2 cellular contexts compared by ENCODE assay signal in the genomic region with DNA sequence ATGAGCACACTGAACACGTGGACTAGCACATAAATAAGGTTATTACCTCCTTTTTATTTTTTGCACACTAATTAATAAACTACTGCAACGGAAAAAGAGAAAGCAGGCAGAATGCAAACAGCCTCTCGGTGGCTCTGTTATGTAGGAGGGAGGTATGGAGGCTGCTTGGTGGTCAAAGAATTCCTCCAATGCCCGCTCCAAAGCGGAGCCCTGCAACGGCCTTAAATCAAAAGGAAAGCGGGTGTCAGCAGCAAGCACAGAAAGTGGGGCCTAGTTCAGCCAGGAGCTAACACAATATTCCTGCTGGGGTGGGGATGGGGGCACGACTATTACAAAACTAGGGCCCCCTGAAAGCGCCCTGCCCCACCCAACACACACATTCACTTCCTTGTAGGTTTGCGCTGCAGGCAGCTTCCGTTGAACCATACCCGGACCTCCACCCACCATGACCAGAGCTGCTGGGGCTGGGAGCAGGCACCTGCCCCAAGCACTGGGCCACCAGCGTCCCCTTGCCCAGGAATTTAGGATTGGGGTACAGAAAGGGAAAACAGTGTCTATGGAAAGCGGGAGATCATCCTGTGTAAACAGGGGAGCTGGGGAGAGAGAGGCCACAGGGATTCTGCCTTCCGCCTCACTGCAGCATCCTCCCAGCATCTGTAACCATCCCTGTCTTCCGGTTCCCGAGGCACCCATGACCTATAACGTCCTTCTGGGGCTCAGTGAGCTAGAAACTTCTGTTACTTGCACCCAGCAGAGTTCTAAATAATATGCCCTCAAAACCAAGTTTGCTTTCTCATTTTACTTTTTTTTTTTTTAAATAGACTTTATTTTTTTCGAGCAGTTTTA.
TF ChIP-seq lines count a peak whose summit lies in the region.

No MANE protein-coding gene starts in this region.

TF ChIP-seq in HEK293T, 16 proteins besides CTCF, POLR2A, EP300 and RAD21 (continued from another document):
- no peak for TF ChIP-seq SP1 (IDR thresholded peaks at IDR 0.05)
- no peak for TF ChIP-seq FOXK2 (IDR thresholded peaks at IDR 0.05)
- no peak for TF ChIP-seq LEF1 (IDR thresholded peaks at IDR 0.05; ENCODE audit: borderline replicate concordance)
- TF ChIP-seq, protein P1, sequence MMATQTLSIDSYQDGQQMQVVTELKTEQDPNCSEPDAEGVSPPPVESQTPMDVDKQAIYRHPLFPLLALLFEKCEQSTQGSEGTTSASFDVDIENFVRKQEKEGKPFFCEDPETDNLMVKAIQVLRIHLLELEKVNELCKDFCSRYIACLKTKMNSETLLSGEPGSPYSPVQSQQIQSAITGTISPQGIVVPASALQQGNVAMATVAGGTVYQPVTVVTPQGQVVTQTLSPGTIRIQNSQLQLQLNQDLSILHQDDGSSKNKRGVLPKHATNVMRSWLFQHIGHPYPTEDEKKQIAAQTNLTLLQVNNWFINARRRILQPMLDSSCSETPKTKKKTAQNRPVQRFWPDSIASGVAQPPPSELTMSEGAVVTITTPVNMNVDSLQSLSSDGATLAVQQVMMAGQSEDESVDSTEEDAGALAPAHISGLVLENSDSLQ (IDR thresholded peaks at IDR 0.05): 0 out of 2 replicates have a peak, but pooled peaks have one; percentile 21
- TF ChIP-seq L3MBTL2 (conservative IDR thresholded peaks at IDR 0.05): no peak

TF ChIP-seq in HepG2, 621 proteins besides CTCF, POLR2A, EP300 and RAD21 (continued from another document):
- TF ChIP-seq MTF1 (CRISPR knock-in tag; IDR thresholded peaks at IDR 0.05): no peak
- no peak for TF ChIP-seq ATRX (CRISPR knock-in tag; IDR thresholded peaks at IDR 0.05; ENCODE audit: borderline replicate concordance)
- 0 out of 2 replicates have a peak, but pooled peaks have one; percentile 1 for TF ChIP-seq KDM2A (CRISPR knock-in tag; IDR thresholded peaks at IDR 0.05; ENCODE audit: borderline replicate concordance, low read depth)
- TF ChIP-seq, protein P2, sequence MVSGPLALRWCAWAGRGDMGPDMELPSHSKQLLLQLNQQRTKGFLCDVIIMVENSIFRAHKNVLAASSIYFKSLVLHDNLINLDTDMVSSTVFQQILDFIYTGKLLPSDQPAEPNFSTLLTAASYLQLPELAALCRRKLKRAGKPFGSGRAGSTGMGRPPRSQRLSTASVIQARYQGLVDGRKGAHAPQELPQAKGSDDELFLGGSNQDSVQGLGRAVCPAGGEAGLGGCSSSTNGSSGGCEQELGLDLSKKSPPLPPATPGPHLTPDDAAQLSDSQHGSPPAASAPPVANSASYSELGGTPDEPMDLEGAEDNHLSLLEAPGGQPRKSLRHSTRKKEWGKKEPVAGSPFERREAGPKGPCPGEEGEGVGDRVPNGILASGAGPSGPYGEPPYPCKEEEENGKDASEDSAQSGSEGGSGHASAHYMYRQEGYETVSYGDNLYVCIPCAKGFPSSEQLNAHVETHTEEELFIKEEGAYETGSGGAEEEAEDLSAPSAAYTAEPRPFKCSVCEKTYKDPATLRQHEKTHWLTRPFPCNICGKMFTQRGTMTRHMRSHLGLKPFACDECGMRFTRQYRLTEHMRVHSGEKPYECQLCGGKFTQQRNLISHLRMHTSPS (CRISPR knock-in tag; IDR thresholded peaks at IDR 0.05; ENCODE audit: low read depth): no peak
- TF ChIP-seq MAZ (IDR thresholded peaks at IDR 0.05; ENCODE audit: borderline replicate concordance, low read depth, low read length): no peak
- TF ChIP-seq MAZ (CRISPR knock-in tag; IDR thresholded peaks at IDR 0.05; ENCODE audit: low read depth): 0 out of 2 replicates have a peak, but pooled peaks have one; percentile 12
- TF ChIP-seq, protein P3, sequence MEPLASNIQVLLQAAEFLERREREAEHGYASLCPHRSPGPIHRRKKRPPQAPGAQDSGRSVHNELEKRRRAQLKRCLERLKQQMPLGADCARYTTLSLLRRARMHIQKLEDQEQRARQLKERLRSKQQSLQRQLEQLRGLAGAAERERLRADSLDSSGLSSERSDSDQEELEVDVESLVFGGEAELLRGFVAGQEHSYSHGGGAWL (CRISPR knock-in tag; IDR thresholded peaks at IDR 0.05): no peak
- TF ChIP-seq SNRNP70 (IDR thresholded peaks at IDR 0.05; ENCODE audit: low read depth, low read length): no peak
- no peak for TF ChIP-seq ZNF251 (CRISPR knock-in tag; IDR thresholded peaks at IDR 0.05)
- no peak for TF ChIP-seq SETDB1 (CRISPR knock-in tag; IDR thresholded peaks at IDR 0.05; ENCODE audit: borderline replicate concordance)
- TF ChIP-seq, protein P4, sequence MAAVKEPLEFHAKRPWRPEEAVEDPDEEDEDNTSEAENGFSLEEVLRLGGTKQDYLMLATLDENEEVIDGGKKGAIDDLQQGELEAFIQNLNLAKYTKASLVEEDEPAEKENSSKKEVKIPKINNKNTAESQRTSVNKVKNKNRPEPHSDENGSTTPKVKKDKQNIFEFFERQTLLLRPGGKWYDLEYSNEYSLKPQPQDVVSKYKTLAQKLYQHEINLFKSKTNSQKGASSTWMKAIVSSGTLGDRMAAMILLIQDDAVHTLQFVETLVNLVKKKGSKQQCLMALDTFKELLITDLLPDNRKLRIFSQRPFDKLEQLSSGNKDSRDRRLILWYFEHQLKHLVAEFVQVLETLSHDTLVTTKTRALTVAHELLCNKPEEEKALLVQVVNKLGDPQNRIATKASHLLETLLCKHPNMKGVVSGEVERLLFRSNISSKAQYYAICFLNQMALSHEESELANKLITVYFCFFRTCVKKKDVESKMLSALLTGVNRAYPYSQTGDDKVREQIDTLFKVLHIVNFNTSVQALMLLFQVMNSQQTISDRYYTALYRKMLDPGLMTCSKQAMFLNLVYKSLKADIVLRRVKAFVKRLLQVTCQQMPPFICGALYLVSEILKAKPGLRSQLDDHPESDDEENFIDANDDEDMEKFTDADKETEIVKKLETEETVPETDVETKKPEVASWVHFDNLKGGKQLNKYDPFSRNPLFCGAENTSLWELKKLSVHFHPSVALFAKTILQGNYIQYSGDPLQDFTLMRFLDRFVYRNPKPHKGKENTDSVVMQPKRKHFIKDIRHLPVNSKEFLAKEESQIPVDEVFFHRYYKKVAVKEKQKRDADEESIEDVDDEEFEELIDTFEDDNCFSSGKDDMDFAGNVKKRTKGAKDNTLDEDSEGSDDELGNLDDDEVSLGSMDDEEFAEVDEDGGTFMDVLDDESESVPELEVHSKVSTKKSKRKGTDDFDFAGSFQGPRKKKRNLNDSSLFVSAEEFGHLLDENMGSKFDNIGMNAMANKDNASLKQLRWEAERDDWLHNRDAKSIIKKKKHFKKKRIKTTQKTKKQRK (IDR thresholded peaks at IDR 0.05; ENCODE audit: low read length): no peak
- TF ChIP-seq ZNF605 (CRISPR knock-in tag; IDR thresholded peaks at IDR 0.05): no peak
